8 cellular contexts compared by ENCODE assay signal in the genomic region with DNA sequence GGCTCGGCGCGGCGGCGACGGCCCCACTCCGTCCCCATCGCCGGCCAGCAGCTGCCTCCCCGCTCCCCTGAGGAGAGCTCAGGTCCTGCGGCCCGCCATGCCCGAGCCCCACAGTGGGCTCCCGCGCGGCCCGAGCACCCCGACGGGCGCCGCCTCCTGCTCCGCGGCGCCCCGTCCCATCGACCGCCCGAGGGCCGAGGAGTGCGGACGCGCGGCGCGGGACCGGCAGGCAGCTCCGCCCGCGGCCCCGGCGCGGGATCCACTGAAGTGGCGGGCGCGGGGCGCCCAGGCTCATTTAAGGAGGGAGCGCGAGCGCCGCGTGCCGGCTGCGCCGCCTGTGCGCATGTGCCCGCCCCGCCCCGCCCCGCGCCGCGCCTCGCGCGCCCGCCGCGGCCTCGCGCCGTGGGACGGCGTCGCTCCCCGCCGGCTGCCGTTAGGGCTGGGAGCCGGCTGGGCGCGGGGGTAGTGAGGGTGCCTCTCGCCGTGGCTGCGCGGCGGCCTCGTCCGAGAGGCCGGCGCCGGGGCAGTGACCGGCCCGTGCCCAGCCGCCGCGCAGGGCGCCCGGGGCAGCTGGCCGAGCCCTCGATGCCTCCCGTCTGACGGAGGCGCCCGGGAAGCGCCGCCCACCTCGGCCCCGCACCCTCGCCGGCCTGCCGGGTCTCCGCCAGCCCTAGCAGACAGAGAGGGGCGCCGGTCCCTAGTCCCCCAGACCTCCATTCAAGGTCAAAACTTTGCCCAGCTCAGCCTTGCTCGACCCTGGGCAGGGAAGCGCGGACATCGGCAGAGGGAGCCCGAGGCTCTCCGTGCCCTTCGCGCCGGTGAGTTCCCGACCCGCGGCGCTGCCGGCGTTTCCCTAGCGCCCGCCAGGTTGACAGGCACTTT. TPM values are rescaled to one million over a fixed set of nuclear protein-coding genes. Genes with fewer than 3 reads are reported as not detected.
DNase-seq lines count a peak whose midpoint lies in the region; ATAC-seq lines count a peak whose summit lies in the region.

TSS of gene NETO2 (minus strand) at position 269 of the 882 bp plus-strand sequence. CDS start 333 bp downstream, outside the sequence.

- ATAC-seq in GM18861 (IDR thresholded peaks at IDR 0.05; ENCODE audit: unreplicated experiment) (peak; percentile 39), HG03045 (IDR thresholded peaks at IDR 0.05; ENCODE audit: unreplicated experiment) (peak; percentile 59)

- no peaks in the 10 kb centered on the region for H3K9me3 ChIP-seq in effector memory CD4-positive, alpha-beta T cell (ENCODE audit: control insufficient read depth, low read length)

- peak within 1 kb of the TSS; percentile 81 for H3K9ac ChIP-seq in mesendoderm (ENCODE audit: low read length)

- H3K27ac Mint-ChIP-seq in activated CD4-positive, alpha-beta memory T cell treated with anti-CD3 and anti-CD28 coated beads for 36 hours, result peak within 1 kb of the TSS; percentile 49

- H3K27me3 Mint-ChIP-seq in activated CD4-positive, alpha-beta memory T cell treated with anti-CD3 and anti-CD28 coated beads for 36 hours, result peaks cover 6% of the 10 kb centered on the region

- peaks cover 13% of the 10 kb centered on the region for H3K4me1 ChIP-seq in effector memory CD4-positive, alpha-beta T cell (ENCODE audit: control insufficient read depth, insufficient read depth, low read length, poor library complexity, severe bottlenecking)
- H3K4me1 ChIP-seq in mesendoderm (ENCODE audit: control insufficient read depth, low read depth, low read length), result no peaks in the 10 kb centered on the region

- no peak within 1 kb of the TSS for H4K5ac ChIP-seq in mesendoderm (ENCODE audit: low read length)

- DNase-seq in AG08396 (ENCODE audit: low spot score) (peak; percentile 65), NCI-H526 (lab: John Stamatoyannopoulos, UW) (peak; percentile 11 to 63), mesendoderm (peak; percentile 82)
- DNase-seq in activated CD4-positive, alpha-beta memory T cell treated with anti-CD3 and anti-CD28 coated beads for 36 hours, result peak; percentile 73
- DNase-seq in effector memory CD4-positive, alpha-beta T cell, result peak; percentile 29 to 61 (median 53)
- DNase-seq in stimulated activated CD8-positive, alpha-beta memory T cell treated with anti-CD3 and anti-CD28 coated beads, Interleukin-4, amount 100 ng/mL, for 1 hour (ENCODE audit: low read depth in 2 of 2, low spot score in 1 of 2), result peak; percentile 20 to 27

- H3K56ac ChIP-seq in mesendoderm (ENCODE audit: low read length), result peak within 1 kb of the TSS; percentile 89

- H2BK5ac ChIP-seq in mesendoderm (ENCODE audit: low read length), result no peak within 1 kb of the TSS

- H3K36me3 ChIP-seq in effector memory CD4-positive, alpha-beta T cell (ENCODE audit: control insufficient read depth, insufficient read depth, low read length), result no peaks in the 10 kb centered on the region
- H3K36me3 ChIP-seq in mesendoderm (ENCODE audit: control insufficient read depth, insufficient read depth, low read length), result no peaks in the 10 kb centered on the region

- peaks cover 1% of the 10 kb centered on the region for H3K36me3 Mint-ChIP-seq in activated CD4-positive, alpha-beta memory T cell treated with anti-CD3 and anti-CD28 coated beads for 36 hours

- H3K4me3 Mint-ChIP-seq in activated CD4-positive, alpha-beta memory T cell treated with anti-CD3 and anti-CD28 coated beads for 36 hours, result peak within 1 kb of the TSS; percentile 68

- peak within 1 kb of the TSS; percentile 89 for H3K23ac ChIP-seq in mesendoderm (ENCODE audit: low read length)

- WGBS in mesendoderm (ENCODE audit: extremely low coverage, insufficient coverage, low lambda C conversion rate), result no CpG with 5 or more reads among the region's 130 CpGs

- intact Hi-C loops in activated CD4-positive, alpha-beta memory T cell treated with anti-CD3 and anti-CD28 coated beads for 36 hours (cut with micrococcal nuclease), result loop anchor here (1.0 to 5.0 kb wide), 11 partner anchors 107 to 1488 kb away; partner anchors contain the start of genes C16orf87, ORC6 and VPS35

- H3K4me2 ChIP-seq in mesendoderm (ENCODE audit: low read length), result peak within 1 kb of the TSS; percentile 85

- peak within 1 kb of the TSS; percentile 30 for H2BK120ac ChIP-seq in mesendoderm (ENCODE audit: low read depth, low read length)

- POLR2A ChIA-PET in activated CD4-positive, alpha-beta memory T cell treated with anti-CD3 and anti-CD28 coated beads for 36 hours (lab: Charles Lee), result interaction anchor here (0.8 to 3.5 kb wide), 6 partner anchors 30 to 1013 kb away, joined by 3 to 22 read pairs (median 4); partner anchors contain the start of gene DNAJA2

- H3K18ac ChIP-seq in mesendoderm (ENCODE audit: low read length), result peak within 1 kb of the TSS; percentile 91

- peaks cover 3% of the 10 kb centered on the region for H3K79me1 ChIP-seq in mesendoderm (ENCODE audit: low read length)

- peak within 1 kb of the TSS; percentile 56 for H3K4ac ChIP-seq in mesendoderm (ENCODE audit: low read depth, low read length)

- peaks cover 8% of the 10 kb centered on the region for H3K79me2 ChIP-seq in mesendoderm (ENCODE audit: control insufficient read depth, insufficient read depth, low read length)

- peaks cover 5% of the 10 kb centered on the region for H3K27me3 ChIP-seq in effector memory CD4-positive, alpha-beta T cell (replicated peaks; ENCODE audit: control insufficient read depth, insufficient read depth, low read length, poor library complexity, severe bottlenecking)
- H3K27me3 ChIP-seq in mesendoderm (ENCODE audit: insufficient read depth, low read length, poor library complexity), result peaks cover 4% of the 10 kb centered on the region

- H3K27ac ChIP-seq in effector memory CD4-positive, alpha-beta T cell (ENCODE audit: insufficient read depth, low read length, poor library complexity, severe bottlenecking), result no peak within 1 kb of the TSS
- peak within 1 kb of the TSS; percentile 55 for H3K27ac ChIP-seq in mesendoderm (ENCODE audit: low read depth, low read length)

- H3K9me3 Mint-ChIP-seq in activated CD4-positive, alpha-beta memory T cell treated with anti-CD3 and anti-CD28 coated beads for 36 hours, result no peaks in the 10 kb centered on the region

- H3K4me1 Mint-ChIP-seq in activated CD4-positive, alpha-beta memory T cell treated with anti-CD3 and anti-CD28 coated beads for 36 hours (ENCODE audit: low read depth), result peaks cover 33% of the 10 kb centered on the region

- H2AK5ac ChIP-seq in mesendoderm (ENCODE audit: low read length), result no peak within 1 kb of the TSS

- H2BK15ac ChIP-seq in mesendoderm (replicated peaks; ENCODE audit: low read depth), result no peak within 1 kb of the TSS

- no peak within 1 kb of the TSS for H4K8ac ChIP-seq in mesendoderm (ENCODE audit: low read depth, low read length)

- peak within 1 kb of the TSS; percentile 54 for H3K4me3 ChIP-seq in effector memory CD4-positive, alpha-beta T cell (ENCODE audit: insufficient read depth, low read depth, low read length, poor library complexity, severe bottlenecking)
- H3K4me3 ChIP-seq in mesendoderm (ENCODE audit: low read length), result peak within 1 kb of the TSS; percentile 77

- CTCF ChIA-PET in activated CD4-positive, alpha-beta memory T cell treated with anti-CD3 and anti-CD28 coated beads for 36 hours (lab: Charles Lee), result interaction anchor here (0.7 to 6.2 kb wide), 27 partner anchors 14 to 1486 kb away, joined by 3 to 113 read pairs (median 5); partner anchors contain the start of genes ABCC12, DNAJA2, ITFG1 and PHKB

RNA-seq across cellular contexts. Expression of gene NETO2, which starts in this region (rescaled TPM):
- total RNA-seq in activated CD4-positive, alpha-beta memory T cell treated with anti-CD3 and anti-CD28 coated beads for 36 hours, result 10 to 100 TPM in 1 of 2 experiments, 1 to 10 TPM in 1; 9.2 to 11.4 TPM
- polyA plus RNA-seq in mesendoderm (2013, experiment 1 of 2), result 47.4 TPM
- polyA plus RNA-seq in mesendoderm (2013, experiment 2 of 2), result 49.3 TPM

Comparison
In these comparisons a context has a peak if more than half of its experiments do, and no peak if none do; other contexts are left out.
1. DNase-seq: peak in every context shown above with its lines; median percentile 82 in mesendoderm; 73 in activated CD4-positive, alpha-beta memory T cell treated with anti-CD3 and anti-CD28 coated beads for 36 hours; 65 in AG08396; 53 in effector memory CD4-positive, alpha-beta T cell; 37 in NCI-H526; 24 in stimulated activated CD8-positive, alpha-beta memory T cell treated with anti-CD3 and anti-CD28 coated beads, Interleukin-4, amount 100 ng/mL, for 1 hour.